In genomic region chr3:172154768-172155649, GRCh38 we compare ENCODE assay signal across 9 cellular contexts.
DNase-seq lines count a peak whose midpoint lies in the region; ATAC-seq and TF ChIP-seq lines count a peak whose summit lies in the region.
"Had no signal": no experiment of that assay in that cellular context is flagged by ENCODE, and none has a peak within 500 bp of the region (broad histone marks: within the 10 kb centered on the region; RNA-seq: fewer than 3 reads in every experiment).

No MANE protein-coding gene starts in this region.

- no peak overlapping the region for H3K27ac Mint-ChIP-seq in MCF 10A (ENCODE audit: low read depth, unreplicated experiment)

- peak; percentile 59 for ATAC-seq in HG03460 (IDR thresholded peaks at IDR 0.05; ENCODE audit: unreplicated experiment)
- ATAC-seq: mucosa of descending colon had no signal

- BruUV-seq in MCF 10A (replicated peaks; lab: Mats Ljungman, UMichigan) = no TSS peak

- intact Hi-C loops in breast epithelium (cut with DNase I; ENCODE audit: low total_unique reads) (loop anchor here (5.0 to 10.0 kb wide), 2 partner anchors 110 to 147 kb away; no protein-coding TSS in a partner anchor), MCF 10A (cut with micrococcal nuclease) (no loop called here), uterus (cut with DNase I; ENCODE audit: low total_unique reads) (no loop called here)

- CTCF ChIA-PET in MCF 10A (lab: Yijun Ruan, JAX) = no interaction called here

- H3K27ac ChIP-seq in breast epithelium (peak overlapping the region; percentile 91 to 96), iPS-20b (ENCODE audit: low read length) (peak overlapping the region; percentile 36), uterus (peak overlapping the region; percentile 84 to 89), SJCRH30 (no peak overlapping the region)

- H3K9ac ChIP-seq in iPS-20b (ENCODE audit: low read depth, low read length) = peak overlapping the region; percentile 31; the same call in 1 of the 2 replicates

- TF ChIP-seq CTCF in breast epithelium (IDR thresholded peaks at IDR 0.05) = no peak
- TF ChIP-seq CTCF in MCF 10A (IDR thresholded peaks at IDR 0.05; ENCODE audit: unreplicated experiment) = no peak
- TF ChIP-seq CTCF in uterus (IDR thresholded peaks at IDR 0.05) = no peak

- H3K4me3 ChIP-seq in breast epithelium = no peak overlapping the region
- peak overlapping the region; percentile 43; the same call in 1 of the 2 replicates for H3K4me3 ChIP-seq in iPS-20b (ENCODE audit: low read length)
- no peak overlapping the region for H3K4me3 ChIP-seq in uterus
- no peak overlapping the region for H3K4me3 ChIP-seq in SJCRH30
- H3K4me3 ChIP-seq: mucosa of descending colon had no signal

- H3K9me3 Mint-ChIP-seq in MCF 10A (ENCODE audit: unreplicated experiment) = no peaks in the 10 kb centered on the region

- H3K27me3 Mint-ChIP-seq in MCF 10A (ENCODE audit: insufficient read depth, unreplicated experiment) = no peaks in the 10 kb centered on the region

- no peak overlapping the region for H3K4me3 Mint-ChIP-seq in MCF 10A (ENCODE audit: unreplicated experiment)

- H3K27me3 ChIP-seq in breast epithelium = no peaks in the 10 kb centered on the region
- no peaks in the 10 kb centered on the region for H3K27me3 ChIP-seq in iPS-20b (ENCODE audit: insufficient read depth, low read length)
- no peaks in the 10 kb centered on the region for H3K27me3 ChIP-seq in uterus
- H3K27me3 ChIP-seq in SJCRH30 = no peaks in the 10 kb centered on the region

- H3K4me1 ChIP-seq in breast epithelium (peaks cover 13 to 41% of the 10 kb centered on the region in 2 donors), iPS-20b (ENCODE audit: insufficient read depth, low read length) (peaks cover 64% of the 10 kb centered on the region), uterus (peaks cover 6 to 12% of the 10 kb centered on the region in 2 donors), SJCRH30 (peaks cover 30% of the 10 kb centered on the region)

- H3K9me3 ChIP-seq in breast epithelium = no peaks in the 10 kb centered on the region
- no peaks in the 10 kb centered on the region for H3K9me3 ChIP-seq in iPS-20b (ENCODE audit: insufficient read depth, low read depth, low read length)
- no peaks in the 10 kb centered on the region for H3K9me3 ChIP-seq in uterus
- no peaks in the 10 kb centered on the region for H3K9me3 ChIP-seq in SJCRH30 (replicated peaks)
- H3K9me3 ChIP-seq: mucosa of descending colon had no signal

- POLR2A ChIA-PET in MCF 10A (lab: Yijun Ruan, JAX) = interaction anchor here (0.7 to 9.5 kb wide), 7 partner anchors 13 to 114 kb away, joined by 4 to 139 read pairs (median 8); no protein-coding TSS in a partner anchor

- peaks cover 63% of the 10 kb centered on the region for H3K4me1 Mint-ChIP-seq in MCF 10A (ENCODE audit: insufficient read depth, unreplicated experiment)

- H3K36me3 Mint-ChIP-seq in MCF 10A (ENCODE audit: insufficient read depth, unreplicated experiment) = peaks cover 18% of the 10 kb centered on the region

- DNase-seq in breast epithelium (ENCODE audit: low spot score in 2 of 2) = no peak
- DNase-seq in MCF 10A (ENCODE audit: unreplicated experiment) = no peak
- DNase-seq in uterus = no peak
- DNase-seq in RKO (ENCODE audit: low spot score) = no peak
- no peak for DNase-seq in globus pallidus (ENCODE audit: low spot score)
- DNase-seq in SJCRH30 = no peak
- DNase-seq: mucosa of descending colon had no signal

- no peaks in the 10 kb centered on the region for H3K36me3 ChIP-seq in breast epithelium
- no peaks in the 10 kb centered on the region for H3K36me3 ChIP-seq in iPS-20b (ENCODE audit: insufficient read depth, low read depth, low read length)
- H3K36me3 ChIP-seq in uterus = no peaks in the 10 kb centered on the region
- H3K36me3 ChIP-seq in SJCRH30 = peaks cover 8% of the 10 kb centered on the region

- no peak for TF ChIP-seq POLR2A in breast epithelium (IDR thresholded peaks at IDR 0.05)
- no peak for TF ChIP-seq POLR2A in uterus (IDR thresholded peaks at IDR 0.05)
